ENCODE assay signal across 24 cellular contexts in the genomic region with DNA sequence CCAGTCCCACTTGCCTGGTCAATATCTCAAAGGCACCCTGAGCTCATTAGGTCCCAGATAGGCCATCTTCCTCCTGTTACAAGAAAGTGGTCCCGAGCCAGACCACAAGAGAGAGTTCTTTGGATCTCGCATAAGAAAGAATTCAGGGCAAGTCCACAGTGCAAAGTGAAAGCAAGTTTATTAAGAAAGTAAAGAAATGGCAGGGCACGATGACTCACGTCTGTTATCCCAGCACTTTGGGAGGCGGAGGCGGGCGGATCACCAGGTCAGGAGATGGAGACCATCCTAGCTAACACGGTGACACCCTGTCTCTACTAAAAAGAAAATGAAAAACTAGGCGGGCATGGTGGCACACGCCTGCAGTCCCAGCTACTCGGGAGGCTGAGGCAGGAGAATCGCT. TPM values are rescaled to one million over a fixed set of nuclear protein-coding genes. Genes with fewer than 3 reads are reported as not detected.
DNase-seq lines count a peak whose midpoint lies in the region; ATAC-seq and TF ChIP-seq lines count a peak whose summit lies in the region.
"Had no signal": no experiment of that assay in that cellular context is flagged by ENCODE, and none has a peak within 500 bp of the region (broad histone marks: within the 10 kb centered on the region; RNA-seq: fewer than 3 reads in every experiment).

No MANE protein-coding gene starts in this region.

- no peak overlapping the region for H3K14ac ChIP-seq in mesenchymal stem cell (ENCODE audit: low read length in 2 of 2)

- TF ChIP-seq CTCF in SK-N-SH (IDR thresholded peaks at IDR 0.05) (no peak), vagina (IDR thresholded peaks at IDR 0.05) (no peak)

- intact Hi-C loops in vagina (cut with DNase I) = no loop called here

- H3K4me1 Mint-ChIP-seq in activated CD4-positive, alpha-beta memory T cell treated with anti-CD3 and anti-CD28 coated beads, Interleukin-2, amount 10 ng/mL, durations not matched to agents 7 days and 5 days = peaks cover 9% of the 10 kb centered on the region

- H2BK12ac ChIP-seq in mesenchymal stem cell (ENCODE audit: low read length in 2 of 2) = peak overlapping the region in 1 of 2 experiments; percentile 51

- 94% methylated on average over 12 of the region's 12 CpGs for WGBS in SK-N-SH (ENCODE audit: low lambda C conversion rate)
- whole genome bisulfite sequencing in mesenchymal stem cell = 67% methylated on average over 12 of the region's 12 CpGs

- peaks cover 27% of the 10 kb centered on the region for H3K27me3 Mint-ChIP-seq in activated CD4-positive, alpha-beta memory T cell treated with anti-CD3 and anti-CD28 coated beads, Interleukin-2, amount 10 ng/mL, durations not matched to agents 7 days and 5 days

- no peak for ATAC-seq in SK-N-SH treated with all-trans-retinoic acid at 6 μM for 48 hours
- ATAC-seq: activated naive CD4-positive, alpha-beta T cell treated with anti-CD3 and anti-CD28 coated beads, Interleukin-2, amount 50 U/mL, for 72 hours; left lobe of liver; Panc1; stimulated activated effector memory CD8-positive, alpha-beta T cell treated with anti-CD3 and anti-CD28 coated beads, Interleukin-12 subunit alpha, Interleukin-12 subunit beta, amount 100 ng/mL, for 72 hours had no signal

- POLR2A ChIA-PET in SK-N-SH (lab: Yijun Ruan, JAX) = interaction anchor here (1.9 kb wide), 1 partner anchor 9 kb away, joined by 5 read pairs; no protein-coding TSS in a partner anchor
- POLR2A ChIA-PET in activated CD4-positive, alpha-beta memory T cell treated with anti-CD3 and anti-CD28 coated beads, Interleukin-2, amount 10 ng/mL, durations not matched to agents 7 days and 5 days (lab: Charles Lee) = interaction anchor here (0.9 kb wide), 1 partner anchor 10 kb away, joined by 3 read pairs; no protein-coding TSS in a partner anchor

- no peak overlapping the region for H4K91ac ChIP-seq in mesenchymal stem cell (ENCODE audit: low read length)

- no peaks in the 10 kb centered on the region for H4K20me1 ChIP-seq in SK-N-SH (ENCODE audit: insufficient read depth)

- H3K27me3 ChIP-seq in SK-N-SH (ENCODE audit: insufficient read depth) = no peaks in the 10 kb centered on the region
- no peaks in the 10 kb centered on the region for H3K27me3 ChIP-seq in mesenchymal stem cell (ENCODE audit: control insufficient read depth in 1 of 2, insufficient read depth in 1 of 2, low read length in 2 of 2)
- no peaks in the 10 kb centered on the region for H3K27me3 ChIP-seq in vagina
- H3K27me3 ChIP-seq: MG63 had no signal

- no peak for TF ChIP-seq POLR2A in vagina (IDR thresholded peaks at IDR 0.05)

- no peak overlapping the region for H2BK15ac ChIP-seq in mesenchymal stem cell (ENCODE audit: low read depth, poor library complexity, severe bottlenecking)

- no peak overlapping the region for H2AK5ac ChIP-seq in mesenchymal stem cell (ENCODE audit: low read length, severe bottlenecking)

- H3K4me2 ChIP-seq in SK-N-SH (no peak overlapping the region), mesenchymal stem cell (ENCODE audit: low read length, poor library complexity, severe bottlenecking) (no peak overlapping the region)

- no peak overlapping the region for H3K4me3 Mint-ChIP-seq in activated CD4-positive, alpha-beta memory T cell treated with anti-CD3 and anti-CD28 coated beads, Interleukin-2, amount 10 ng/mL, durations not matched to agents 7 days and 5 days
- H3K4me3 Mint-ChIP-seq: activated T-helper 1 cell treated with anti-CD3 and anti-CD28 coated beads, Interleukin-12 subunit alpha, Interleukin-12 subunit beta, Interleukin-2, Interleukin-4 antibody, amounts not matched to agents 30 ng/mL and 10 ng/mL and 1 ng/mL, durations not matched to agents 14 hours and 24 hours and 36 hours; stimulated activated effector memory CD8-positive, alpha-beta T cell treated with anti-CD3 and anti-CD28 coated beads, Interleukin-12 subunit alpha, Interleukin-12 subunit beta, amount 100 ng/mL, for 72 hours had no signal

- H3K79me1 ChIP-seq in mesenchymal stem cell (replicated peaks; ENCODE audit: low read length, poor library complexity, severe bottlenecking) = no peaks in the 10 kb centered on the region

- H4K8ac ChIP-seq in mesenchymal stem cell (ENCODE audit: low read length) = no peak overlapping the region

- CTCF ChIA-PET in SK-N-SH (lab: Yijun Ruan, JAX) = interaction anchor here (1.1 kb wide), 1 partner anchor 9 kb away, joined by 4 read pairs; no protein-coding TSS in a partner anchor
- CTCF ChIA-PET in activated CD4-positive, alpha-beta memory T cell treated with anti-CD3 and anti-CD28 coated beads, Interleukin-2, amount 10 ng/mL, durations not matched to agents 7 days and 5 days (lab: Charles Lee) = interaction anchor here (0.6 to 0.7 kb wide), 2 partner anchors 284 to 1134 kb away, joined by 3 read pairs; no protein-coding TSS in a partner anchor

- DNase-seq in SK-N-SH (no peak), astrocyte of the hippocampus (ENCODE audit: low read depth, low spot score) (peak; percentile 76), mesenchymal stem cell (peak; percentile 82), vagina (ENCODE audit: extremely low spot score in 2 of 2) (no peak), anterior cingulate cortex (lab: John Stamatoyannopoulos, UW) (no peak)
- DNase-seq in stimulated activated naive CD4-positive, alpha-beta T cell treated with Interleukin-2 at 50 U/mL for 16 hours (lab: John Stamatoyannopoulos, UW) = no peak
- DNase-seq in activated CD4-positive, alpha-beta memory T cell treated with anti-CD3 and anti-CD28 coated beads, Interleukin-2, amount 10 ng/mL, durations not matched to agents 7 days and 5 days = no peak
- DNase-seq: COR-L47; dermis blood vessel endothelial cell; foreskin melanocyte; MG63; NCI-H187; NCI-H226; retina; stimulated activated CD4-positive, alpha-beta T cell treated with anti-CD3 and anti-CD28 coated beads, Interleukin-15, amount 100 ng/mL, for 24 hours; T-helper 9 cell had no signal

- no peaks in the 10 kb centered on the region for H3K79me2 ChIP-seq in SK-N-SH (ENCODE audit: insufficient read depth)

- H3K9ac ChIP-seq in SK-N-SH (no peak overlapping the region), mesenchymal stem cell (ENCODE audit: low read length) (peak overlapping the region; percentile 37)

- H3K27ac ChIP-seq in SK-N-SH (ENCODE audit: low read depth in 2 of 2, low read length in 1 of 2) = peak overlapping the region in 1 of 2 experiments; percentile 79; a peak in 1 of 4 replicates
- H3K27ac ChIP-seq in mesenchymal stem cell (ENCODE audit: low read length, poor library complexity, severe bottlenecking) = peak overlapping the region; percentile 88
- H3K27ac ChIP-seq in vagina = peak overlapping the region; percentile 64
- H3K27ac ChIP-seq: 22Rv1, neutrophil had no signal

- H3K23ac ChIP-seq in mesenchymal stem cell (ENCODE audit: low read length in 2 of 2) = no peak overlapping the region

- H2BK5ac ChIP-seq in mesenchymal stem cell (ENCODE audit: low read depth, low read length, poor library complexity, severe bottlenecking) = no peak overlapping the region

- no peak for TF ChIP-seq RAD21 in SK-N-SH (IDR thresholded peaks at IDR 0.05; ENCODE audit: low read length)

- H3K4me3 ChIP-seq in SK-N-SH (ENCODE audit: low read depth in 2 of 2, low read length in 1 of 2) (no peak overlapping the region), mesenchymal stem cell (ENCODE audit: insufficient read depth in 1 of 2, low read depth in 1 of 2, low read length in 2 of 2) (no peak overlapping the region), vagina (no peak overlapping the region)
- H3K4me3 ChIP-seq: MG63 had no signal

- no peaks in the 10 kb centered on the region for H3K36me3 Mint-ChIP-seq in activated CD4-positive, alpha-beta memory T cell treated with anti-CD3 and anti-CD28 coated beads, Interleukin-2, amount 10 ng/mL, durations not matched to agents 7 days and 5 days (ENCODE audit: low read depth)
- H3K36me3 Mint-ChIP-seq: activated naive CD4-positive, alpha-beta T cell treated with anti-CD3 and anti-CD28 coated beads, Interleukin-2, amount 50 U/mL, for 72 hours; stimulated activated effector memory CD8-positive, alpha-beta T cell treated with anti-CD3 and anti-CD28 coated beads, Interleukin-12 subunit alpha, Interleukin-12 subunit beta, amount 100 ng/mL, for 72 hours had no signal

- no peak for TF ChIP-seq EP300 in SK-N-SH (IDR thresholded peaks at IDR 0.05; ENCODE audit: borderline replicate concordance in 1 of 2, low read depth in 1 of 2, low read length in 1 of 2)

- peak overlapping the region; percentile 80; the same call in 1 of the 2 replicates for H2AFZ ChIP-seq in SK-N-SH (ENCODE audit: low read depth)
- no peak overlapping the region for H2AFZ ChIP-seq in mesenchymal stem cell (ENCODE audit: low read depth, low read length)

- H3K9me2 ChIP-seq in SK-N-SH = no peaks in the 10 kb centered on the region

- H3K18ac ChIP-seq in mesenchymal stem cell (ENCODE audit: low read depth in 1 of 2, low read length in 2 of 2) = no peak overlapping the region

- H2BK120ac ChIP-seq in mesenchymal stem cell (ENCODE audit: low read depth, low read length) = no peak overlapping the region

- H3K9me3 Mint-ChIP-seq in activated CD4-positive, alpha-beta memory T cell treated with anti-CD3 and anti-CD28 coated beads, Interleukin-2, amount 10 ng/mL, durations not matched to agents 7 days and 5 days = no peaks in the 10 kb centered on the region
- H3K9me3 Mint-ChIP-seq: activated naive CD4-positive, alpha-beta T cell treated with anti-CD3 and anti-CD28 coated beads, Interleukin-2, amount 50 U/mL, for 72 hours; activated T-helper 1 cell treated with anti-CD3 and anti-CD28 coated beads, Interleukin-12 subunit alpha, Interleukin-12 subunit beta, Interleukin-2, Interleukin-4 antibody, amounts not matched to agents 30 ng/mL and 10 ng/mL and 1 ng/mL, durations not matched to agents 14 hours and 24 hours and 36 hours; stimulated activated effector memory CD8-positive, alpha-beta T cell treated with anti-CD3 and anti-CD28 coated beads, Interleukin-12 subunit alpha, Interleukin-12 subunit beta, amount 100 ng/mL, for 72 hours had no signal

- H3F3A ChIP-seq in SK-N-SH (replicated peaks; ENCODE audit: insufficient read depth) = peaks cover 12% of the 10 kb centered on the region

- no peaks in the 10 kb centered on the region for H3K9me3 ChIP-seq in SK-N-SH
- H3K9me3 ChIP-seq in mesenchymal stem cell (ENCODE audit: control insufficient read depth, low read length) = no peaks in the 10 kb centered on the region
- H3K9me3 ChIP-seq in vagina = no peaks in the 10 kb centered on the region
- H3K9me3 ChIP-seq: MG63, neutrophil had no signal

- no peak overlapping the region for H3K27ac Mint-ChIP-seq in activated CD4-positive, alpha-beta memory T cell treated with anti-CD3 and anti-CD28 coated beads, Interleukin-2, amount 10 ng/mL, durations not matched to agents 7 days and 5 days
- H3K27ac Mint-ChIP-seq: activated naive CD4-positive, alpha-beta T cell treated with anti-CD3 and anti-CD28 coated beads, Interleukin-2, amount 50 U/mL, for 72 hours; activated T-helper 1 cell treated with anti-CD3 and anti-CD28 coated beads, Interleukin-12 subunit alpha, Interleukin-12 subunit beta, Interleukin-2, Interleukin-4 antibody, amounts not matched to agents 30 ng/mL and 10 ng/mL and 1 ng/mL, durations not matched to agents 14 hours and 24 hours and 36 hours; stimulated activated effector memory CD8-positive, alpha-beta T cell treated with anti-CD3 and anti-CD28 coated beads, Interleukin-12 subunit alpha, Interleukin-12 subunit beta, amount 100 ng/mL, for 72 hours had no signal

- H3K4me1 ChIP-seq in SK-N-SH (ENCODE audit: control insufficient read depth in 1 of 2, insufficient read depth in 2 of 2, low read depth in 1 of 2, low read length in 1 of 2) (peaks cover 0 to 20% of the 10 kb centered on the region in 2 experiments; a peak in 2 of 4 replicates), mesenchymal stem cell (ENCODE audit: control insufficient read depth, insufficient read depth, low read depth, low read length) (peaks cover 18% of the 10 kb centered on the region), vagina (peaks cover 22% of the 10 kb centered on the region)

- no peak overlapping the region for H3K4ac ChIP-seq in mesenchymal stem cell (ENCODE audit: low read depth in 1 of 2, low read length in 2 of 2)

- H3K36me3 ChIP-seq in SK-N-SH (replicated peaks in 1 of 2; ENCODE audit: control insufficient read depth in 1 of 2, insufficient read depth in 2 of 2, low read length in 1 of 2) (no peaks in the 10 kb centered on the region), mesenchymal stem cell (ENCODE audit: control insufficient read depth in 1 of 2, insufficient read depth in 2 of 2, low read depth in 1 of 2, low read length in 2 of 2) (no peaks in the 10 kb centered on the region), vagina (no peaks in the 10 kb centered on the region)
- H3K36me3 ChIP-seq: MG63, neutrophil had no signal

RNA-seq across cellular contexts. Expression of gene SMAD7, which starts 10.8 kb away (rescaled TPM):
- polyA plus RNA-seq in SK-N-SH (2012; rRNA removed) = 19.1 and 20.0 TPM in 2 replicates
- 11.3 and 14.5 TPM in 2 replicates for polyA plus RNA-seq in SK-N-SH (2012; cell fraction: cytosol; rRNA removed)
- polyA plus RNA-seq in SK-N-SH (2012; cell fraction: nucleus; rRNA removed) = 15.2 and 26.8 TPM in 2 replicates
- polyA plus RNA-seq in mesenchymal stem cell (2013, experiment 1 of 2) = 9.6 TPM
- polyA plus RNA-seq in mesenchymal stem cell (2013, experiment 2 of 2) = 9.9 TPM
- total RNA-seq in vagina = 34.1 TPM
- 10 to 100 TPM; 30.0 to 31.0 TPM for total RNA-seq in activated CD4-positive, alpha-beta memory T cell treated with anti-CD3 and anti-CD28 coated beads, Interleukin-2, amount 10 ng/mL, durations not matched to agents 7 days and 5 days

Comparison
In these comparisons a context has a peak if more than half of its experiments do, and no peak if none do; other contexts are left out.
1. DNase-seq: peak in astrocyte of the hippocampus (single experiment) and mesenchymal stem cell (single experiment); none in SK-N-SH (single experiment), vagina (0 of 2), anterior cingulate cortex (0 of 58), stimulated activated naive CD4-positive, alpha-beta T cell treated with Interleukin-2 at 50 U/mL for 16 hours (single experiment) and activated CD4-positive, alpha-beta memory T cell treated with anti-CD3 and anti-CD28 coated beads, Interleukin-2, amount 10 ng/mL, durations not matched to agents 7 days and 5 days (single experiment).